3 cellular contexts compared by ENCODE assay signal in genomic region chr16:2357331-2357730, GRCh38.
"Had no signal": no experiment of that assay in that cellular context is flagged by ENCODE, and none has a peak within 500 bp of the region (broad histone marks: within the 10 kb centered on the region; RNA-seq: fewer than 3 reads in every experiment).

No MANE protein-coding gene starts in this region.

- H3K4me3 ChIP-seq: GM12878 had no signal

- DNase-seq: GDM1, GF-D8 had no signal
